In genomic region chr13:30451476-30451875, GRCh38 we compare ENCODE assay signal across 5 cellular contexts. TPM values are rescaled to one million over a fixed set of nuclear protein-coding genes. Genes with fewer than 3 reads are reported as not detected.
"Had no signal": no experiment of that assay in that cellular context is flagged by ENCODE, and none has a peak within 500 bp of the region (broad histone marks: within the 10 kb centered on the region; RNA-seq: fewer than 3 reads in every experiment).

No MANE protein-coding gene starts in this region.

RNA-seq across cellular contexts. Expression of gene UBE2L5, which starts 29.2 kb away (rescaled TPM):
- total RNA-seq: GM23248, GM23338, H1, H4, H7 had no signal
- polyA plus RNA-seq: GM23248, GM23338, H1 had no signal
